ENCODE assay signal across 9 cellular contexts in the genomic region with DNA sequence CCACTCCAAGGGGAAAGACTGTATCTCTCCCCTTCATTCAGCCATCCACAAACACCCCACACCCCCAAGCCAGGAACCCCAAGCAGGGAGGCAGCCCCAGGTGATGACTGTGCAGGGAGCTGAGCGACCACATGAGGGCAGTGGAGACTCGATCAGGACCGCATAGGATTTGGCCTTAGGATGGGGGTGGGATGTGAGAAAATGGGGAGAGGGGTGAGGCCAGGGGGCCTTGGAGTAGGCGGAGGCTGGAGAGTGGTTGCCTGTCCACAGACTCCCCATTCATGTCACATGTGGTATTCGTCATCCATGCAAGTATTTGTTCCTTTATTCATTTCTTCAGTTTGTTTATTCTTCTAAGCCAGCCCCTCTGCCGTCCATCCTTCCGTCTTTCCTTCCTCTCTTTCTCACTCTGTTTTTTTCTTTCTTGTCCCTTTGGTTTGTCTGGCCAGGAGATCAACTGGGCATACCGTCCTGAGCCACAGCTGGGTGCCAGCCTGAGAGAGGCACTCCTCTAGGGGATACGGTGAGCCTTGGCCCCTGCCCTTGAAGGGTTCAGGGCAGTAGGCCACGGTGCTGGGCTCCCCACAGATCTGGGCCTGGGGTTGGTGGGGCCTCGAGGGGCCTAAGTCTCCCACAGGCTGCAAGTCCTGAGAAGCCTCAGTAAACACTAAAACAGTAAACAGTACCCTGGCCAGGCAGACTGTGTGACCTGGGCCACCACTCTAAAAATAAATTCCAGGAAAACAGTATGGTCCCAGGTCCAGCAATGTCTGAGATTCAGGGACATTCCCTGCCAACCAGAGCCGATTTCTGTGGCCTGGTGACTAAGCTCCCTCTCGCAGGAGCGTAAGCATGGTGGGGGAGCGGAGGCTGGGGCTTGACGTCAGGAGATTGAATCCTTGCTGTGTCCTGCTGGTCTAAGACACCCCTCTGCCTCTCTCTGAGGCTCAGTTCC. TPM values are rescaled to one million over a fixed set of nuclear protein-coding genes. Genes with fewer than 3 reads are reported as not detected.
DNase-seq lines count a peak whose midpoint lies in the region; ATAC-seq, FAIRE-seq and TF ChIP-seq lines count a peak whose summit lies in the region.
"Had no signal": no experiment of that assay in that cellular context is flagged by ENCODE, and none has a peak within 500 bp of the region (broad histone marks: within the 10 kb centered on the region; RNA-seq: fewer than 3 reads in every experiment).

No MANE protein-coding gene starts in this region.

- in situ Hi-C loops in GM13977 (cut with MboI; ENCODE audit: low pct_unique_long_range_greater_than_20kb, low sequenced_read_pairs, unreplicated experiment): no loop called here

- no peak for FAIRE-seq in pancreas (lab: Jason Lieb, UNC)

- no peaks in the 10 kb centered on the region for H3K9me3 Mint-ChIP-seq in activated T-helper 1 cell treated with anti-CD3 and anti-CD28 coated beads, Interleukin-12 subunit alpha, Interleukin-12 subunit beta, Interleukin-2, Interleukin-4 antibody, amounts not matched to agents 30 ng/mL and 10 ng/mL and 1 ng/mL, durations not matched to agents 14 hours and 24 hours and 36 hours

- H3K27ac ChIP-seq in gastroesophageal sphincter (no peak overlapping the region), pancreas (peak overlapping the region; percentile 25 to 89 (median 81))

- H3K4me3 ChIP-seq in gastroesophageal sphincter (no peak overlapping the region), pancreas (no peak overlapping the region)

- 25 to 44% methylated on average over 3 to 9 of the region's 16 CpGs for WGBS in gastroesophageal sphincter (ENCODE audit: low coverage in 1 of 2), 2 donors
- WGBS in pancreas, 2 donors: 25 to 28% methylated on average over 16 of the region's 16 CpGs

- H3K27me3 ChIP-seq in gastroesophageal sphincter (no peaks in the 10 kb centered on the region), pancreas (no peaks in the 10 kb centered on the region)

- H3K4me1 Mint-ChIP-seq in activated T-helper 1 cell treated with anti-CD3 and anti-CD28 coated beads, Interleukin-12 subunit alpha, Interleukin-12 subunit beta, Interleukin-2, Interleukin-4 antibody, amounts not matched to agents 30 ng/mL and 10 ng/mL and 1 ng/mL, durations not matched to agents 14 hours and 24 hours and 36 hours (ENCODE audit: low read depth): peaks cover 10% of the 10 kb centered on the region

- H3K4me1 ChIP-seq in gastroesophageal sphincter (peaks cover 0 to 39% (median 9%) of the 10 kb centered on the region in 3 donors), pancreas (peaks cover 19 to 23% (median 20%) of the 10 kb centered on the region in 3 donors)

- TF ChIP-seq POLR2A in gastroesophageal sphincter (IDR thresholded peaks at IDR 0.05): no peak

- no peaks in the 10 kb centered on the region for H3K36me3 Mint-ChIP-seq in activated T-helper 1 cell treated with anti-CD3 and anti-CD28 coated beads, Interleukin-12 subunit alpha, Interleukin-12 subunit beta, Interleukin-2, Interleukin-4 antibody, amounts not matched to agents 30 ng/mL and 10 ng/mL and 1 ng/mL, durations not matched to agents 14 hours and 24 hours and 36 hours (ENCODE audit: low read depth)

- no peak overlapping the region for H3K4me3 Mint-ChIP-seq in activated T-helper 1 cell treated with anti-CD3 and anti-CD28 coated beads, Interleukin-12 subunit alpha, Interleukin-12 subunit beta, Interleukin-2, Interleukin-4 antibody, amounts not matched to agents 30 ng/mL and 10 ng/mL and 1 ng/mL, durations not matched to agents 14 hours and 24 hours and 36 hours

- no peak overlapping the region for H3K27ac Mint-ChIP-seq in activated T-helper 1 cell treated with anti-CD3 and anti-CD28 coated beads, Interleukin-12 subunit alpha, Interleukin-12 subunit beta, Interleukin-2, Interleukin-4 antibody, amounts not matched to agents 30 ng/mL and 10 ng/mL and 1 ng/mL, durations not matched to agents 14 hours and 24 hours and 36 hours

- H3K9me3 ChIP-seq in gastroesophageal sphincter (no peaks in the 10 kb centered on the region), pancreas (no peaks in the 10 kb centered on the region)

- TF ChIP-seq EP300 in gastroesophageal sphincter (IDR thresholded peaks at IDR 0.05): no peak

- H3K27me3 Mint-ChIP-seq in activated T-helper 1 cell treated with anti-CD3 and anti-CD28 coated beads, Interleukin-12 subunit alpha, Interleukin-12 subunit beta, Interleukin-2, Interleukin-4 antibody, amounts not matched to agents 30 ng/mL and 10 ng/mL and 1 ng/mL, durations not matched to agents 14 hours and 24 hours and 36 hours (ENCODE audit: insufficient read depth): peaks cover 18% of the 10 kb centered on the region

- intact Hi-C loops in activated T-helper 1 cell treated with anti-CD3 and anti-CD28 coated beads, Interleukin-12 subunit alpha, Interleukin-12 subunit beta, Interleukin-2, Interleukin-4 antibody, amounts not matched to agents 30 ng/mL and 10 ng/mL and 1 ng/mL, durations not matched to agents 14 hours and 24 hours and 36 hours (cut with micrococcal nuclease): loop anchor here (1.0 kb wide), 1 partner anchor 17 kb away; no protein-coding TSS in a partner anchor
- intact Hi-C loops in pancreas (cut with DNase I): no loop called here

- H3K36me3 ChIP-seq in gastroesophageal sphincter (no peaks in the 10 kb centered on the region), pancreas (no peaks in the 10 kb centered on the region)

- DNase-seq in AG20443 (ENCODE audit: low spot score) (peak; percentile 85), GM13977 (ENCODE audit: low spot score) (peak; percentile 87), NCI-H69 (lab: John Stamatoyannopoulos, UW) (peak; percentile 71), pancreas (peak in 5 of 6 donors; percentile 60 to 76 (median 69))
- peak; percentile 24 for DNase-seq in activated T-helper 1 cell treated with anti-CD3 and anti-CD28 coated beads, Interleukin-12 subunit alpha, Interleukin-12 subunit beta, Interleukin-2, Interleukin-4 antibody, amounts not matched to agents 30 ng/mL and 10 ng/mL and 1 ng/mL, durations not matched to agents 14 hours and 24 hours and 36 hours (ENCODE audit: low spot score)

- TF ChIP-seq CTCF in GM13977 (IDR thresholded peaks at IDR 0.05; ENCODE audit: extremely low read depth, insufficient read depth, missing control alignments) (peak; percentile 90), gastroesophageal sphincter (IDR thresholded peaks at IDR 0.05) (peak in 3 of 4 experiments; percentile 44 to 75 (median 59)), pancreas (IDR thresholded peaks at IDR 0.05) (peak; percentile 35 to 65 (median 54))

- ATAC-seq in gastroesophageal sphincter (no peak), pancreas (peak; percentile 34 to 68 (median 58)), GM21619 (IDR thresholded peaks at IDR 0.05; ENCODE audit: unreplicated experiment) (no peak), GM21423 (IDR thresholded peaks at IDR 0.05; ENCODE audit: unreplicated experiment) (no peak)

RNA-seq across cellular contexts. Expression of gene RHOD, which starts 2.5 kb away (rescaled TPM):
- 0.39 and 0.44 TPM in 2 replicates for total RNA-seq in activated T-helper 1 cell treated with anti-CD3 and anti-CD28 coated beads, Interleukin-12 subunit alpha, Interleukin-12 subunit beta, Interleukin-2, Interleukin-4 antibody, amounts not matched to agents 30 ng/mL and 10 ng/mL and 1 ng/mL, durations not matched to agents 14 hours and 24 hours and 36 hours
- total RNA-seq in gastroesophageal sphincter: 10 to 100 TPM; 12.4 to 29.7 (median 23.6) TPM
- total RNA-seq in pancreas: 10 to 100 TPM; 14.9 to 20.3 (median 18.5) TPM
- 10 to 100 TPM; 18.6 to 45.8 TPM for polyA plus RNA-seq in pancreas

RNA-seq across cellular contexts. Expression of gene SYT12, which starts 31.2 kb away (rescaled TPM):
- not detected in 2 replicates for total RNA-seq in activated T-helper 1 cell treated with anti-CD3 and anti-CD28 coated beads, Interleukin-12 subunit alpha, Interleukin-12 subunit beta, Interleukin-2, Interleukin-4 antibody, amounts not matched to agents 30 ng/mL and 10 ng/mL and 1 ng/mL, durations not matched to agents 14 hours and 24 hours and 36 hours
- total RNA-seq in gastroesophageal sphincter (under 1 TPM in 1 of 4 donors, not detected in 3; 0.04 TPM), pancreas (1 to 10 TPM in 2 of 6 donors, under 1 TPM in 4; 0.37 to 2.6 (median 0.42) TPM)
- polyA plus RNA-seq in pancreas: 1 to 10 TPM in 1 of 2 donors, under 1 TPM in 1; 0.19 to 1.7 TPM
- total RNA-seq: pulmonary artery endothelial cell had no signal

Comparison
In these comparisons a context has a peak if more than half of its experiments do, and no peak if none do; other contexts are left out.
1. DNase-seq: peak in every context shown above with its lines; median percentile 87 in GM13977; 85 in AG20443; 71 in NCI-H69; 69 in pancreas; 24 in activated T-helper 1 cell treated with anti-CD3 and anti-CD28 coated beads, Interleukin-12 subunit alpha, Interleukin-12 subunit beta, Interleukin-2, Interleukin-4 antibody, amounts not matched to agents 30 ng/mL and 10 ng/mL and 1 ng/mL, durations not matched to agents 14 hours and 24 hours and 36 hours.
2. ATAC-seq: peak in pancreas (4 of 4); none in gastroesophageal sphincter (single experiment), GM21619 (single experiment) and GM21423 (single experiment).
3. H3K27ac ChIP-seq: peak in pancreas (4 of 4); none in gastroesophageal sphincter (0 of 4).
4. Peak in every context shown above with its lines, with median percentiles within 50 percentile points of each other: CTCF ChIP-seq.